ENCODE assay signal across 8 cellular contexts in genomic region chr13:75357576-75358295, GRCh38.
A peak's percentile ranks its signal among the peaks of the same experiment; 100 is the strongest.
DNase-seq lines count a peak whose midpoint lies in the region; ATAC-seq and TF ChIP-seq lines count a peak whose summit lies in the region.

No MANE protein-coding gene starts in this region.

- no peaks in the 10 kb centered on the region for H3K9me3 ChIP-seq in Caco-2
- no peaks in the 10 kb centered on the region for H3K9me3 ChIP-seq in esophagus squamous epithelium
- no peaks in the 10 kb centered on the region for H3K9me3 ChIP-seq in uterus

- H3K36me3 ChIP-seq in Caco-2 (ENCODE audit: control insufficient read depth, insufficient read depth, low read length), result no peaks in the 10 kb centered on the region; the same call in none of the 2 replicates
- H3K36me3 ChIP-seq in esophagus squamous epithelium, result peaks cover 0 to 44% (median 0%) of the 10 kb centered on the region in 3 donors
- H3K36me3 ChIP-seq in uterus, result no peaks in the 10 kb centered on the region

- H3K4me1 Mint-ChIP-seq in Caco-2 (ENCODE audit: low read depth, unreplicated experiment), result peaks cover 51% of the 10 kb centered on the region
- H3K4me1 Mint-ChIP-seq in activated CD8-positive, alpha-beta T cell treated with anti-CD3 and anti-CD28 coated beads, Interleukin-2, amount 10 ng/mL, durations not matched to agents 7 days and 5 days (ENCODE audit: low read depth), result peaks cover 12% of the 10 kb centered on the region
- H3K4me1 Mint-ChIP-seq in osteocyte (ENCODE audit: unreplicated experiment), result peaks cover 54% of the 10 kb centered on the region

- no peaks in the 10 kb centered on the region for H3K27me3 ChIP-seq in Caco-2 (replicated peaks; ENCODE audit: control insufficient read depth, insufficient read depth, low read length)
- no peaks in the 10 kb centered on the region for H3K27me3 ChIP-seq in esophagus squamous epithelium
- H3K27me3 ChIP-seq in uterus, result no peaks in the 10 kb centered on the region

- H3K4me3 Mint-ChIP-seq in Caco-2 (ENCODE audit: unreplicated experiment), result no peak overlapping the region
- no peak overlapping the region for H3K4me3 Mint-ChIP-seq in activated CD8-positive, alpha-beta T cell treated with anti-CD3 and anti-CD28 coated beads, Interleukin-2, amount 10 ng/mL, durations not matched to agents 7 days and 5 days
- no peak overlapping the region for H3K4me3 Mint-ChIP-seq in osteocyte (ENCODE audit: unreplicated experiment)

- intact Hi-C loops in Caco-2 (cut with micrococcal nuclease; ENCODE audit: unreplicated experiment) (no loop called here), esophagus squamous epithelium (cut with DNase I) (no loop called here), uterus (cut with DNase I; ENCODE audit: low total_unique reads) (no loop called here)

- WGBS in esophagus squamous epithelium, 2 donors, result 81 to 82% methylated on average over 6 of the region's 6 CpGs

- DNase-seq in Caco-2 (peak; percentile 62 to 71), NCI-H748 (lab: John Stamatoyannopoulos, UW; ENCODE audit: unreplicated experiment) (peak; percentile 68), esophagus squamous epithelium (lab: John Stamatoyannopoulos, UW) (no peak), osteocyte (ENCODE audit: extremely low spot score, unreplicated experiment) (no peak), uterus (no peak)
- peak; percentile 67 for DNase-seq in activated CD8-positive, alpha-beta T cell treated with anti-CD3 and anti-CD28 coated beads, Interleukin-2, amount 10 ng/mL, durations not matched to agents 7 days and 5 days

- ATAC-seq in GM19438 (IDR thresholded peaks at IDR 0.05; ENCODE audit: low read depth, unreplicated experiment) (peak; percentile 75), HG03439 (IDR thresholded peaks at IDR 0.05; ENCODE audit: unreplicated experiment) (peak; percentile 84)
- peak; percentile 93 for ATAC-seq in activated CD8-positive, alpha-beta T cell treated with anti-CD3 and anti-CD28 coated beads, Interleukin-2, amount 10 ng/mL, durations not matched to agents 7 days and 5 days

- TF ChIP-seq POLR2A in esophagus squamous epithelium (IDR thresholded peaks at IDR 0.05) (no peak), uterus (IDR thresholded peaks at IDR 0.05) (no peak)

- POLR2A ChIA-PET in Caco-2 (lab: Charles Lee), result no interaction called here
- POLR2A ChIA-PET in activated CD8-positive, alpha-beta T cell treated with anti-CD3 and anti-CD28 coated beads, Interleukin-2, amount 10 ng/mL, durations not matched to agents 7 days and 5 days (lab: Charles Lee), result interaction anchor here (1.9 kb wide), 1 partner anchor 31 kb away, joined by 13 read pairs; no protein-coding TSS in a partner anchor

- H3K27ac Mint-ChIP-seq in Caco-2 (ENCODE audit: unreplicated experiment) (peak overlapping the region; percentile 55), osteocyte (ENCODE audit: unreplicated experiment) (no peak overlapping the region)
- H3K27ac Mint-ChIP-seq in activated CD8-positive, alpha-beta T cell treated with anti-CD3 and anti-CD28 coated beads, Interleukin-2, amount 10 ng/mL, durations not matched to agents 7 days and 5 days, result no peak overlapping the region

- H3K27ac ChIP-seq in esophagus squamous epithelium (no peak overlapping the region), uterus (no peak overlapping the region)

- H3K27me3 Mint-ChIP-seq in Caco-2 (ENCODE audit: insufficient read depth, unreplicated experiment), result no peaks in the 10 kb centered on the region
- no peaks in the 10 kb centered on the region for H3K27me3 Mint-ChIP-seq in activated CD8-positive, alpha-beta T cell treated with anti-CD3 and anti-CD28 coated beads, Interleukin-2, amount 10 ng/mL, durations not matched to agents 7 days and 5 days (ENCODE audit: low read depth)
- no peaks in the 10 kb centered on the region for H3K27me3 Mint-ChIP-seq in osteocyte (ENCODE audit: unreplicated experiment)

- peaks cover 53% of the 10 kb centered on the region for H3K4me1 ChIP-seq in Caco-2
- H3K4me1 ChIP-seq in esophagus squamous epithelium, result no peaks in the 10 kb centered on the region
- no peaks in the 10 kb centered on the region for H3K4me1 ChIP-seq in uterus

- BruUV-seq in Caco-2 (replicated peaks; lab: Mats Ljungman, UMichigan), result no TSS peak

- TF ChIP-seq CTCF in Caco-2 (IDR thresholded peaks at IDR 0.05; ENCODE audit: insufficient read depth in 1 of 2, low read depth in 1 of 2, low read length in 1 of 2, severe bottlenecking in 1 of 2, unreplicated experiment in 1 of 2), result peak; percentile 74 to 84
- TF ChIP-seq CTCF in esophagus squamous epithelium (IDR thresholded peaks at IDR 0.05), result peak in 5 of 6 experiments; percentile 14 to 48 (median 32)
- peak; percentile 57 for TF ChIP-seq CTCF in osteocyte (IDR thresholded peaks at IDR 0.05)
- TF ChIP-seq CTCF in uterus (IDR thresholded peaks at IDR 0.05), result peak in 2 of 4 experiments; percentile 31 to 39

- H3K9me3 Mint-ChIP-seq in Caco-2 (ENCODE audit: unreplicated experiment) (no peaks in the 10 kb centered on the region), osteocyte (ENCODE audit: unreplicated experiment) (no peaks in the 10 kb centered on the region)
- H3K9me3 Mint-ChIP-seq in activated CD8-positive, alpha-beta T cell treated with anti-CD3 and anti-CD28 coated beads, Interleukin-2, amount 10 ng/mL, durations not matched to agents 7 days and 5 days (ENCODE audit: insufficient read depth), result no peaks in the 10 kb centered on the region

- H3K36me3 Mint-ChIP-seq in Caco-2 (ENCODE audit: insufficient read depth, unreplicated experiment), result peaks cover 96% of the 10 kb centered on the region
- no peaks in the 10 kb centered on the region for H3K36me3 Mint-ChIP-seq in activated CD8-positive, alpha-beta T cell treated with anti-CD3 and anti-CD28 coated beads, Interleukin-2, amount 10 ng/mL, durations not matched to agents 7 days and 5 days (ENCODE audit: low read depth)
- no peaks in the 10 kb centered on the region for H3K36me3 Mint-ChIP-seq in osteocyte (ENCODE audit: unreplicated experiment)

- CTCF ChIA-PET in Caco-2 (lab: Charles Lee), result interaction anchor here (0.6 to 1.0 kb wide), 4 partner anchors 15 to 60 kb away, joined by 3 to 4 read pairs (median 4); no protein-coding TSS in a partner anchor
- CTCF ChIA-PET in activated CD8-positive, alpha-beta T cell treated with anti-CD3 and anti-CD28 coated beads, Interleukin-2, amount 10 ng/mL, durations not matched to agents 7 days and 5 days (lab: Charles Lee), result interaction anchor here (0.6 to 2.4 kb wide), 16 partner anchors 8 to 1070 kb away, joined by 3 to 20 read pairs (median 4); no protein-coding TSS in a partner anchor

- H3K4me3 ChIP-seq in Caco-2 (ENCODE audit: low read depth, low read length) (no peak overlapping the region), esophagus squamous epithelium (no peak overlapping the region), uterus (no peak overlapping the region)

Comparison
In these comparisons a context has a peak if more than half of its experiments do, and no peak if none do; other contexts are left out.
1. DNase-seq: peak in Caco-2 (2 of 2), NCI-H748 (single experiment) and activated CD8-positive, alpha-beta T cell treated with anti-CD3 and anti-CD28 coated beads, Interleukin-2, amount 10 ng/mL, durations not matched to agents 7 days and 5 days (single experiment); none in esophagus squamous epithelium (single experiment), osteocyte (single experiment) and uterus (0 of 2).
2. Peak in every context shown above with its lines, with median percentiles within 50 percentile points of each other: ATAC-seq.